Comparison of ENCODE assay signal across 1 cellular context in the genomic region with DNA sequence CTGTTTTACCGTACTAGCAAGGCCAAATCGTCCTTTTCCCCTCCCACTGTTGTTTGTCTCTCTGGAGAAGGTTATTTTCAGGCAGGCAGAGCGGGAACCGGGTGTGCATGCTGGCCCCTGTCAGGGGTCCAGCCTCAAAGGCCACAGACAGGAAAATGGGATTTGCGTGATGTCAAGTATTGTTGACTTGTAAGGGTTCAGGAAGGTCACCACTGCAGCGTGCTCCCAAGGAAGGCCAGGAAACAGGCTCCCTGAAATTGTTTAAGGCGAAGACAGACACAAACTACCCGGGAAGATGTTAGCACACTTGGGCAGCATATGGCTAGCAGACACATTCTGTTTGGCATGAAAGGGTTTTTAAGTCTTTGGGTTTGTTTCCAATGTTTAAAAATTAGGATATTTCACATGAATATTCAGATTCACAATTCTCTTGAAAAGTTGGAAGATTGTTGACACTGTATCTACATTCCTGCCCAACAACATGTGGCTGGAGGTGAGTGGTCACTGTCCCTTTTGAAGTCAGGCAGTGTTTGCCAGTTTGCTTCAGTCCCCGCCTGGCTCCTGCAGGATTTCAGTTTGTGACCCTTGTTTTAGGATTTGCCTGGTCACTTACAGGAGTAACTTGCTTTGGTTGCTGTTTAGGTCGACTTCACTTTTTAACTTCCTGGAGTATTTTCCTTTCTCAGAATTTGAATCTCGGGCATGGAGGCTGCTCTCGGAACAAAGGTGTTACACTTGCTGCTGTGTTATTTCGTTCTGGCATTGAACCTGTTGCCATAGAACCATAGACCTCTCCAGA.
TF ChIP-seq lines count a peak whose summit lies in the region.

No MANE protein-coding gene starts in this region.

TF ChIP-seq in GM23338, 12 proteins besides CTCF, POLR2A, EP300 and RAD21 (continued from another document):
- TF ChIP-seq, protein P1, sequence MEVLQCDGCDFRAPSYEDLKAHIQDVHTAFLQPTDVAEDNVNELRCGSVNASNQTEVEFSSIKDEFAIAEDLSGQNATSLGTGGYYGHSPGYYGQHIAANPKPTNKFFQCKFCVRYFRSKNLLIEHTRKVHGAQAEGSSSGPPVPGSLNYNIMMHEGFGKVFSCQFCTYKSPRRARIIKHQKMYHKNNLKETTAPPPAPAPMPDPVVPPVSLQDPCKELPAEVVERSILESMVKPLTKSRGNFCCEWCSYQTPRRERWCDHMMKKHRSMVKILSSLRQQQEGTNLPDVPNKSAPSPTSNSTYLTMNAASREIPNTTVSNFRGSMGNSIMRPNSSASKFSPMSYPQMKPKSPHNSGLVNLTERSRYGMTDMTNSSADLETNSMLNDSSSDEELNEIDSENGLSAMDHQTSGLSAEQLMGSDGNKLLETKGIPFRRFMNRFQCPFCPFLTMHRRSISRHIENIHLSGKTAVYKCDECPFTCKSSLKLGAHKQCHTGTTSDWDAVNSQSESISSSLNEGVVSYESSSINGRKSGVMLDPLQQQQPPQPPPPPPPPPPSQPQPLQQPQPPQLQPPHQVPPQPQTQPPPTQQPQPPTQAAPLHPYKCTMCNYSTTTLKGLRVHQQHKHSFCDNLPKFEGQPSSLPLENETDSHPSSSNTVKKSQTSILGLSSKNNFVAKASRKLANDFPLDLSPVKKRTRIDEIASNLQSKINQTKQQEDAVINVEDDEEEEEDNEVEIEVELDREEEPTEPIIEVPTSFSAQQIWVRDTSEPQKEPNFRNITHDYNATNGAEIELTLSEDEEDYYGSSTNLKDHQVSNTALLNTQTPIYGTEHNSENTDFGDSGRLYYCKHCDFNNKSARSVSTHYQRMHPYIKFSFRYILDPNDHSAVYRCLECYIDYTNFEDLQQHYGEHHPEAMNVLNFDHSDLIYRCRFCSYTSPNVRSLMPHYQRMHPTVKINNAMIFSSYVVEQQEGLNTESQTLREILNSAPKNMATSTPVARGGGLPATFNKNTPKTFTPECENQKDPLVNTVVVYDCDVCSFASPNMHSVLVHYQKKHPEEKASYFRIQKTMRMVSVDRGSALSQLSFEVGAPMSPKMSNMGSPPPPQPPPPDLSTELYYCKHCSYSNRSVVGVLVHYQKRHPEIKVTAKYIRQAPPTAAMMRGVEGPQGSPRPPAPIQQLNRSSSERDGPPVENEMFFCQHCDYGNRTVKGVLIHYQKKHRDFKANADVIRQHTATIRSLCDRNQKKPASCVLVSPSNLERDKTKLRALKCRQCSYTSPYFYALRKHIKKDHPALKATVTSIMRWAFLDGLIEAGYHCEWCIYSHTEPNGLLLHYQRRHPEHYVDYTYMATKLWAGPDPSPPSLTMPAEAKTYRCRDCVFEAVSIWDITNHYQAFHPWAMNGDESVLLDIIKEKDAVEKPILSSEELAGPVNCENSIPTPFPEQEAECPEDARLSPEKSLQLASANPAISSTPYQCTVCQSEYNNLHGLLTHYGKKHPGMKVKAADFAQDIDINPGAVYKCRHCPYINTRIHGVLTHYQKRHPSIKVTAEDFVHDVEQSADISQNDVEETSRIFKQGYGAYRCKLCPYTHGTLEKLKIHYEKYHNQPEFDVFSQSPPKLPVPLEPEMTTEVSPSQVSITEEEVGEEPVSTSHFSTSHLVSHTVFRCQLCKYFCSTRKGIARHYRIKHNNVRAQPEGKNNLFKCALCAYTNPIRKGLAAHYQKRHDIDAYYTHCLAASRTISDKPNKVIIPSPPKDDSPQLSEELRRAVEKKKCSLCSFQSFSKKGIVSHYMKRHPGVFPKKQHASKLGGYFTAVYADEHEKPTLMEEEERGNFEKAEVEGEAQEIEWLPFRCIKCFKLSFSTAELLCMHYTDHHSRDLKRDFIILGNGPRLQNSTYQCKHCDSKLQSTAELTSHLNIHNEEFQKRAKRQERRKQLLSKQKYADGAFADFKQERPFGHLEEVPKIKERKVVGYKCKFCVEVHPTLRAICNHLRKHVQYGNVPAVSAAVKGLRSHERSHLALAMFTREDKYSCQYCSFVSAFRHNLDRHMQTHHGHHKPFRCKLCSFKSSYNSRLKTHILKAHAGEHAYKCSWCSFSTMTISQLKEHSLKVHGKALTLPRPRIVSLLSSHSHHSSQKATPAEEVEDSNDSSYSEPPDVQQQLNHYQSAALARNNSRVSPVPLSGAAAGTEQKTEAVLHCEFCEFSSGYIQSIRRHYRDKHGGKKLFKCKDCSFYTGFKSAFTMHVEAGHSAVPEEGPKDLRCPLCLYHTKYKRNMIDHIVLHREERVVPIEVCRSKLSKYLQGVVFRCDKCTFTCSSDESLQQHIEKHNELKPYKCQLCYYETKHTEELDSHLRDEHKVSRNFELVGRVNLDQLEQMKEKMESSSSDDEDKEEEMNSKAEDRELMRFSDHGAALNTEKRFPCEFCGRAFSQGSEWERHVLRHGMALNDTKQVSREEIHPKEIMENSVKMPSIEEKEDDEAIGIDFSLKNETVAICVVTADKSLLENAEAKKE (CRISPR knock-in tag; IDR thresholded peaks at IDR 0.05), result no peak
- TF ChIP-seq ZNF331 (CRISPR knock-in tag; IDR thresholded peaks at IDR 0.05; ENCODE audit: low read depth), result no peak
- no peak for TF ChIP-seq NANOG (IDR thresholded peaks at IDR 0.05; ENCODE audit: borderline replicate concordance)
- TF ChIP-seq, protein P2, sequence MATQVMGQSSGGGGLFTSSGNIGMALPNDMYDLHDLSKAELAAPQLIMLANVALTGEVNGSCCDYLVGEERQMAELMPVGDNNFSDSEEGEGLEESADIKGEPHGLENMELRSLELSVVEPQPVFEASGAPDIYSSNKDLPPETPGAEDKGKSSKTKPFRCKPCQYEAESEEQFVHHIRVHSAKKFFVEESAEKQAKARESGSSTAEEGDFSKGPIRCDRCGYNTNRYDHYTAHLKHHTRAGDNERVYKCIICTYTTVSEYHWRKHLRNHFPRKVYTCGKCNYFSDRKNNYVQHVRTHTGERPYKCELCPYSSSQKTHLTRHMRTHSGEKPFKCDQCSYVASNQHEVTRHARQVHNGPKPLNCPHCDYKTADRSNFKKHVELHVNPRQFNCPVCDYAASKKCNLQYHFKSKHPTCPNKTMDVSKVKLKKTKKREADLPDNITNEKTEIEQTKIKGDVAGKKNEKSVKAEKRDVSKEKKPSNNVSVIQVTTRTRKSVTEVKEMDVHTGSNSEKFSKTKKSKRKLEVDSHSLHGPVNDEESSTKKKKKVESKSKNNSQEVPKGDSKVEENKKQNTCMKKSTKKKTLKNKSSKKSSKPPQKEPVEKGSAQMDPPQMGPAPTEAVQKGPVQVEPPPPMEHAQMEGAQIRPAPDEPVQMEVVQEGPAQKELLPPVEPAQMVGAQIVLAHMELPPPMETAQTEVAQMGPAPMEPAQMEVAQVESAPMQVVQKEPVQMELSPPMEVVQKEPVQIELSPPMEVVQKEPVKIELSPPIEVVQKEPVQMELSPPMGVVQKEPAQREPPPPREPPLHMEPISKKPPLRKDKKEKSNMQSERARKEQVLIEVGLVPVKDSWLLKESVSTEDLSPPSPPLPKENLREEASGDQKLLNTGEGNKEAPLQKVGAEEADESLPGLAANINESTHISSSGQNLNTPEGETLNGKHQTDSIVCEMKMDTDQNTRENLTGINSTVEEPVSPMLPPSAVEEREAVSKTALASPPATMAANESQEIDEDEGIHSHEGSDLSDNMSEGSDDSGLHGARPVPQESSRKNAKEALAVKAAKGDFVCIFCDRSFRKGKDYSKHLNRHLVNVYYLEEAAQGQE (IDR thresholded peaks at IDR 0.05; ENCODE audit: unreplicated experiment), result no peak
- TF ChIP-seq EZH2phosphoT487 (IDR thresholded peaks at IDR 0.05; ENCODE audit: unreplicated experiment), result no peak
- TF ChIP-seq, protein P3, sequence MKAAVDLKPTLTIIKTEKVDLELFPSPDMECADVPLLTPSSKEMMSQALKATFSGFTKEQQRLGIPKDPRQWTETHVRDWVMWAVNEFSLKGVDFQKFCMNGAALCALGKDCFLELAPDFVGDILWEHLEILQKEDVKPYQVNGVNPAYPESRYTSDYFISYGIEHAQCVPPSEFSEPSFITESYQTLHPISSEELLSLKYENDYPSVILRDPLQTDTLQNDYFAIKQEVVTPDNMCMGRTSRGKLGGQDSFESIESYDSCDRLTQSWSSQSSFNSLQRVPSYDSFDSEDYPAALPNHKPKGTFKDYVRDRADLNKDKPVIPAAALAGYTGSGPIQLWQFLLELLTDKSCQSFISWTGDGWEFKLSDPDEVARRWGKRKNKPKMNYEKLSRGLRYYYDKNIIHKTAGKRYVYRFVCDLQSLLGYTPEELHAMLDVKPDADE (IDR thresholded peaks at IDR 0.05), result no peak
- no peak for TF ChIP-seq STAT1 (IDR thresholded peaks at IDR 0.05; ENCODE audit: unreplicated experiment)
